Comparison of ENCODE assay signal across 16 cellular contexts in the genomic region with DNA sequence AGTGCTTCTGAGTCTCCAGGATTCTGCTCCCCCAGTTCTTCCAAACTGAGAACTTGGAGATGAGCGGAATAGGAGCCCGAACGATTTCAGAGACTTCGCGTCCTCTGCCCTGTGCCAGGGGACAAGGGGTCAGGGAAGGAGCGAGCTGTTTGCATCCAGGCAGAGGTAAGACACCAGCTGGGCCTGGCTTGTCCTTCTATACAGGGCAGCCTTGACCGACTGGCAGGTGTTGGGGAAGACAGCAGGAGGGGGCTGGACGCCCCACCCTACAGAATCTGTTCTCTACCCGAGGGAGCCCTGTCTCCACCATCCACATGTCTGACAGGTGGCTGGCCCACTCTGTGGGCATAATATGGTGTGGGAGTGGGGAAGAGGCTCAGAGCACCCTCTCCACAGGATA. TPM values are rescaled to one million over a fixed set of nuclear protein-coding genes. Genes with fewer than 3 reads are reported as not detected.
DNase-seq lines count a peak whose midpoint lies in the region; ATAC-seq and TF ChIP-seq lines count a peak whose summit lies in the region.
"Had no signal": no experiment of that assay in that cellular context is flagged by ENCODE, and none has a peak within 500 bp of the region (broad histone marks: within the 10 kb centered on the region; RNA-seq: fewer than 3 reads in every experiment).

No MANE protein-coding gene starts in this region.

- DNase-seq in CD4-positive, CD25-positive, alpha-beta regulatory T cell: no peak
- DNase-seq in G401 (ENCODE audit: low spot score) (peak; percentile 29), HAP-1 (ENCODE audit: low spot score in 2 of 2) (no peak), WERI-Rb-1 (no peak)
- peak in 2 of 10 donors; percentile 8 to 17 for DNase-seq in naive thymus-derived CD8-positive, alpha-beta T cell
- DNase-seq: brain microvascular endothelial cell; islet precursor cell; mucosa of descending colon; NCI-H1048; NCI-H446 treated with DMSO at 0.1 percent for 48 hours; retina; RPMI8226; stimulated activated CD4-positive, alpha-beta T cell treated with anti-CD3 and anti-CD28 coated beads, Interleukin-4, amount 100 ng/mL, for 4 hours; stomach had no signal

- in situ Hi-C loops in G401 (cut with HindIII; ENCODE audit: low sequenced_read_pairs) (no loop called here), HAP-1 (cut with MboI; ENCODE audit: low sequenced_read_pairs) (no loop called here)

- peak overlapping the region; percentile 16 for H3K4me3 ChIP-seq in CD4-positive, CD25-positive, alpha-beta regulatory T cell (ENCODE audit: low read depth, low read length)
- H3K4me3 ChIP-seq in HAP-1 (no peak overlapping the region), WERI-Rb-1 (ENCODE audit: low read depth, low read length) (no peak overlapping the region)
- H3K4me3 ChIP-seq: mucosa of descending colon, stomach had no signal

- POLR2A ChIA-PET in naive thymus-derived CD8-positive, alpha-beta T cell (lab: Charles Lee): interaction anchor here (0.9 to 3.7 kb wide), 6 partner anchors 8 to 143 kb away, joined by 3 to 76 read pairs (median 4); partner anchors contain the start of genes ANAPC16, ASCC1 and SPOCK2

- H3K9me3 ChIP-seq in CD4-positive, CD25-positive, alpha-beta regulatory T cell (ENCODE audit: control insufficient read depth in 2 of 2, low read length in 2 of 2): no peaks in the 10 kb centered on the region
- H3K9me3 ChIP-seq in HAP-1 (no peaks in the 10 kb centered on the region), WERI-Rb-1 (ENCODE audit: severe bottlenecking) (no peaks in the 10 kb centered on the region)
- H3K9me3 ChIP-seq: mucosa of descending colon, stomach had no signal

- peaks cover 100% of the 10 kb centered on the region for H3K4me1 ChIP-seq in CD4-positive, CD25-positive, alpha-beta regulatory T cell (ENCODE audit: control insufficient read depth, insufficient read depth, low read length, poor library complexity, severe bottlenecking)
- H3K4me1 ChIP-seq in HAP-1: no peaks in the 10 kb centered on the region

- H3K36me3 Mint-ChIP-seq in CD4-positive, CD25-positive, alpha-beta regulatory T cell: peaks cover 51% of the 10 kb centered on the region
- H3K36me3 Mint-ChIP-seq in activated naive CD8-positive, alpha-beta T cell: peaks cover 2% of the 10 kb centered on the region
- peaks cover 3 to 64% (median 18%) of the 10 kb centered on the region in 3 donors for H3K36me3 Mint-ChIP-seq in naive thymus-derived CD8-positive, alpha-beta T cell

- no peaks in the 10 kb centered on the region for H3K27me3 ChIP-seq in CD4-positive, CD25-positive, alpha-beta regulatory T cell (ENCODE audit: control insufficient read depth, insufficient read depth, low read length)
- H3K27me3 ChIP-seq in HAP-1 (ENCODE audit: low read depth): peaks cover 10% of the 10 kb centered on the region
- no peaks in the 10 kb centered on the region for H3K27me3 ChIP-seq in WERI-Rb-1 (ENCODE audit: insufficient read depth, low read depth, severe bottlenecking)
- H3K27me3 ChIP-seq: brain microvascular endothelial cell had no signal

- peaks cover 23 to 96% (median 78%) of the 10 kb centered on the region in 4 donors for H3K4me1 Mint-ChIP-seq in CD4-positive, CD25-positive, alpha-beta regulatory T cell
- H3K4me1 Mint-ChIP-seq in activated naive CD8-positive, alpha-beta T cell (ENCODE audit: low read depth): peaks cover 93% of the 10 kb centered on the region
- peaks cover 62 to 99% (median 95%) of the 10 kb centered on the region in 4 donors for H3K4me1 Mint-ChIP-seq in naive thymus-derived CD8-positive, alpha-beta T cell

- no peak for TF ChIP-seq CTCF in WERI-Rb-1 (IDR thresholded peaks at IDR 0.05; ENCODE audit: low read depth, low read length)

- H3K36me3 ChIP-seq in CD4-positive, CD25-positive, alpha-beta regulatory T cell (ENCODE audit: control insufficient read depth, insufficient read depth, low read length): peaks cover 39% of the 10 kb centered on the region
- no peaks in the 10 kb centered on the region for H3K36me3 ChIP-seq in HAP-1 (replicated peaks)
- no peaks in the 10 kb centered on the region for H3K36me3 ChIP-seq in WERI-Rb-1
- H3K36me3 ChIP-seq: brain microvascular endothelial cell, stomach had no signal

- no peaks in the 10 kb centered on the region for H3K27me3 Mint-ChIP-seq in CD4-positive, CD25-positive, alpha-beta regulatory T cell
- H3K27me3 Mint-ChIP-seq in activated naive CD8-positive, alpha-beta T cell: no peaks in the 10 kb centered on the region
- H3K27me3 Mint-ChIP-seq in naive thymus-derived CD8-positive, alpha-beta T cell: peaks cover 0 to 1% (median 0%) of the 10 kb centered on the region in 5 donors

- ATAC-seq in CD4-positive, CD25-positive, alpha-beta regulatory T cell (ENCODE audit: low read depth in 2 of 2): no peak
- ATAC-seq in naive thymus-derived CD8-positive, alpha-beta T cell: no peak
- no peak for ATAC-seq in GM21723 (IDR thresholded peaks at IDR 0.05; ENCODE audit: unreplicated experiment)

- peak overlapping the region; percentile 87 to 97 (median 93) for H3K27ac Mint-ChIP-seq in CD4-positive, CD25-positive, alpha-beta regulatory T cell
- H3K27ac Mint-ChIP-seq in activated naive CD8-positive, alpha-beta T cell: peak overlapping the region; percentile 98
- peak overlapping the region; percentile 91 to 99 (median 97) for H3K27ac Mint-ChIP-seq in naive thymus-derived CD8-positive, alpha-beta T cell

- H3K27ac ChIP-seq in CD4-positive, CD25-positive, alpha-beta regulatory T cell (ENCODE audit: insufficient read depth, low read length, poor library complexity, severe bottlenecking): peak overlapping the region; percentile 81
- H3K27ac ChIP-seq in WERI-Rb-1: no peak overlapping the region
- H3K27ac ChIP-seq: brain microvascular endothelial cell, stomach had no signal

- peaks cover 0 to 2% (median 0%) of the 10 kb centered on the region in 7 donors for H3K9me3 Mint-ChIP-seq in CD4-positive, CD25-positive, alpha-beta regulatory T cell
- no peaks in the 10 kb centered on the region for H3K9me3 Mint-ChIP-seq in activated naive CD8-positive, alpha-beta T cell (ENCODE audit: low read depth)
- H3K9me3 Mint-ChIP-seq in naive thymus-derived CD8-positive, alpha-beta T cell: no peaks in the 10 kb centered on the region

- H3K4me3 Mint-ChIP-seq in CD4-positive, CD25-positive, alpha-beta regulatory T cell: peak overlapping the region; percentile 85 to 99 (median 94)
- H3K4me3 Mint-ChIP-seq in activated naive CD8-positive, alpha-beta T cell: peak overlapping the region; percentile 69
- peak overlapping the region; percentile 64 to 96 (median 94) for H3K4me3 Mint-ChIP-seq in naive thymus-derived CD8-positive, alpha-beta T cell

RNA-seq across cellular contexts. Expression of gene SPOCK2, which starts 7.1 kb away (rescaled TPM):
- 683 TPM for total RNA-seq in CD4-positive, CD25-positive, alpha-beta regulatory T cell
- polyA plus RNA-seq in CD4-positive, CD25-positive, alpha-beta regulatory T cell: 100 to 1,000 TPM; 221 to 321 (median 270) TPM
- 0.12 and 0.17 TPM in 2 replicates for total RNA-seq in G401 (2014; rRNA removed; shearing (Covaris generic))
- total RNA-seq in naive thymus-derived CD8-positive, alpha-beta T cell: 100 to 1,000 TPM; 566 to 578 TPM
- polyA plus RNA-seq in naive thymus-derived CD8-positive, alpha-beta T cell: 100 to 1,000 TPM; 177 to 292 (median 235) TPM

Comparison
In these comparisons a context has a peak if more than half of its experiments do, and no peak if none do; other contexts are left out.
1. RNA of gene SPOCK2, which starts 7.1 kb away (total RNA-seq): 683 TPM in CD4-positive, CD25-positive, alpha-beta regulatory T cell (single experiment) and 566 to 578 TPM in naive thymus-derived CD8-positive, alpha-beta T cell; 0.12 to 0.17 TPM in G401; every median in the first group is over 100 times any median in the second.
2. Peak in every context shown above with its lines, with median percentiles within 50 percentile points of each other: H3K27ac Mint-ChIP-seq and H3K4me3 Mint-ChIP-seq.